1 cellular context compared by ENCODE assay signal in the genomic region with DNA sequence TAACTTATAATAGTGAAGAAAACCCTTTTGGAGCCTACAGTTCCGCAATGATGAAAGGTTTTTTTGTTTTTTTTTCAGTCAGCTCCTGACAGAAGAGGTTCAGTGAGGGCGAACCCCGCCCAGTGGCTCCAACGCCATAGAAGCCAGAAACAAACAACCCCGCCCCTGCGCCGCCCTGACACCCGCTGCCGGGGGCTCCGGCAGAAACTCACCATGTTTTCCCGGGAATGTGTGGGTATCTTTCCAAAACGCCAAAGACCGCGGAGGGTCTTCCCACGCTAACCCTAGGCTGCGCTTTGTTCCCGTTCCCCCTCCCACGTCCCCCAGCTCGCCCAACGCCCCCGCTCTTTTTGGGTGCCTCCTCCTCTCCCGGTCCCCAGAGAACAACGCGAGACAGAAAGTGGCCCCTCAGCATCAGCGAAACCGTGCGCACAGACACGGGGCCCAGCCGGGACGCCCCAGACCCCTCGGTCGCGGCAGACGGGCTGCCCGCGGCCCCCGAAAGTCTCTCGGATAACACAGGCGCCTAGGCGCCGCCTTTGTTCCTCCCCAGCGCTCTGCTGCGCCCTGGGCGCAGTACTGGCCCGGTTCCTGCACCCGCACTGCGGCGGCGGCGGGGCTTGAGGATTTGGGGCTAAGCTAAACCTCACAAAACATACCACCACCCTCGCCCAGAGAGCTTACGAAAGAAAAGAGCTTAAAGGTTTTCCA.
TF ChIP-seq lines count a peak whose summit lies in the region.

No MANE protein-coding gene starts in this region.

TF ChIP-seq in K562, 482 proteins besides CTCF, POLR2A, EP300 and RAD21 (continued from another document and continues in another):
- TF ChIP-seq, protein P1, sequence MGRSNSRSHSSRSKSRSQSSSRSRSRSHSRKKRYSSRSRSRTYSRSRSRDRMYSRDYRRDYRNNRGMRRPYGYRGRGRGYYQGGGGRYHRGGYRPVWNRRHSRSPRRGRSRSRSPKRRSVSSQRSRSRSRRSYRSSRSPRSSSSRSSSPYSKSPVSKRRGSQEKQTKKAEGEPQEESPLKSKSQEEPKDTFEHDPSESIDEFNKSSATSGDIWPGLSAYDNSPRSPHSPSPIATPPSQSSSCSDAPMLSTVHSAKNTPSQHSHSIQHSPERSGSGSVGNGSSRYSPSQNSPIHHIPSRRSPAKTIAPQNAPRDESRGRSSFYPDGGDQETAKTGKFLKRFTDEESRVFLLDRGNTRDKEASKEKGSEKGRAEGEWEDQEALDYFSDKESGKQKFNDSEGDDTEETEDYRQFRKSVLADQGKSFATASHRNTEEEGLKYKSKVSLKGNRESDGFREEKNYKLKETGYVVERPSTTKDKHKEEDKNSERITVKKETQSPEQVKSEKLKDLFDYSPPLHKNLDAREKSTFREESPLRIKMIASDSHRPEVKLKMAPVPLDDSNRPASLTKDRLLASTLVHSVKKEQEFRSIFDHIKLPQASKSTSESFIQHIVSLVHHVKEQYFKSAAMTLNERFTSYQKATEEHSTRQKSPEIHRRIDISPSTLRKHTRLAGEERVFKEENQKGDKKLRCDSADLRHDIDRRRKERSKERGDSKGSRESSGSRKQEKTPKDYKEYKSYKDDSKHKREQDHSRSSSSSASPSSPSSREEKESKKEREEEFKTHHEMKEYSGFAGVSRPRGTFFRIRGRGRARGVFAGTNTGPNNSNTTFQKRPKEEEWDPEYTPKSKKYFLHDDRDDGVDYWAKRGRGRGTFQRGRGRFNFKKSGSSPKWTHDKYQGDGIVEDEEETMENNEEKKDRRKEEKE (IDR thresholded peaks at IDR 0.05; ENCODE audit: borderline replicate concordance in 1 of 2, control insufficient read depth in 1 of 2, low read depth in 2 of 2, low read length in 1 of 2), result no peak
- TF ChIP-seq ERF (CRISPR knock-in tag; IDR thresholded peaks at IDR 0.05) (no peak), SIN3A (IDR thresholded peaks at IDR 0.05; ENCODE audit: borderline replicate concordance in 2 of 2, control insufficient read depth in 1 of 2, low read depth in 2 of 2, low read length in 2 of 2) (0 out of 4 replicates have a peak, but pooled peaks of 1 of the 2 experiments have one; percentile 13), KLF6 (CRISPR knock-in tag; IDR thresholded peaks at IDR 0.05; ENCODE audit: borderline replicate concordance) (no peak), YY1 (IDR thresholded peaks at IDR 0.05; ENCODE audit: borderline replicate concordance in 1 of 3, control insufficient read depth in 1 of 3, extremely low read depth in 1 of 3, insufficient read depth in 3 of 3, insufficient read length in 1 of 3, insufficient replicate concordance in 2 of 3, low read depth in 1 of 3, low read length in 2 of 3) (peak in 2 of 3 experiments; percentile 30 to 58), NRF1 (conservative IDR thresholded peaks at IDR 0.05 in 1 of 2, IDR thresholded peaks at IDR 0.05 in 1 of 2) (peak; percentile 58 to 59; a peak in 3 of 4 replicates), L3MBTL2 (IDR thresholded peaks at IDR 0.05) (0 out of 2 replicates have a peak, but pooled peaks have one; percentile 33), ARID2 (IDR thresholded peaks at IDR 0.05) (no peak), TEAD2 (tag; IDR thresholded peaks at IDR 0.05) (no peak), JUND (IDR thresholded peaks at IDR 0.05; ENCODE audit: borderline replicate concordance, low read depth, low read length) (no peak), JUND (tag; IDR thresholded peaks at IDR 0.05; ENCODE audit: borderline replicate concordance, low read depth, low read length) (no peak), ZBTB7A (IDR thresholded peaks at IDR 0.05; ENCODE audit: borderline replicate concordance, control insufficient read depth, low read depth, low read length) (peak; percentile 40; the same call in 1 of the 2 replicates), MCM2 (IDR thresholded peaks at IDR 0.05; ENCODE audit: low read depth) (no peak), ZNF589 (CRISPR knock-in tag; IDR thresholded peaks at IDR 0.05; ENCODE audit: low read depth) (peak; percentile 71; the same call in 1 of the 2 replicates), ZNF695 (CRISPR knock-in tag; IDR thresholded peaks at IDR 0.05) (no peak), MEIS2 (IDR thresholded peaks at IDR 0.05; ENCODE audit: partially characterized antibody) (peak; percentile 20), KDM1A (IDR thresholded peaks at IDR 0.05) (0 out of 4 replicates have a peak, but pooled peaks of 1 of the 2 experiments have one; percentile 0), ZNF224 (CRISPR knock-in tag; IDR thresholded peaks at IDR 0.05) (no peak), CHD2 (IDR thresholded peaks at IDR 0.05; ENCODE audit: low read depth, low read length) (peak; percentile 64; the same call in 1 of the 2 replicates), CREB1 (IDR thresholded peaks at IDR 0.05) (no peak), CREB1 (CRISPR knock-in tag; IDR thresholded peaks at IDR 0.05) (no peak), EWSR1 (IDR thresholded peaks at IDR 0.05; ENCODE audit: borderline replicate concordance, low read depth, partially characterized antibody) (no peak), HDAC8 (tag; IDR thresholded peaks at IDR 0.05) (no peak), SP2 (IDR thresholded peaks at IDR 0.05; ENCODE audit: extremely low read depth, low read depth, low read length, poor library complexity, severe bottlenecking) (no peak), KDM2B (CRISPR knock-in tag; IDR thresholded peaks at IDR 0.05) (0 out of 2 replicates have a peak, but pooled peaks have one; percentile 31)
- TF ChIP-seq, protein P2, sequence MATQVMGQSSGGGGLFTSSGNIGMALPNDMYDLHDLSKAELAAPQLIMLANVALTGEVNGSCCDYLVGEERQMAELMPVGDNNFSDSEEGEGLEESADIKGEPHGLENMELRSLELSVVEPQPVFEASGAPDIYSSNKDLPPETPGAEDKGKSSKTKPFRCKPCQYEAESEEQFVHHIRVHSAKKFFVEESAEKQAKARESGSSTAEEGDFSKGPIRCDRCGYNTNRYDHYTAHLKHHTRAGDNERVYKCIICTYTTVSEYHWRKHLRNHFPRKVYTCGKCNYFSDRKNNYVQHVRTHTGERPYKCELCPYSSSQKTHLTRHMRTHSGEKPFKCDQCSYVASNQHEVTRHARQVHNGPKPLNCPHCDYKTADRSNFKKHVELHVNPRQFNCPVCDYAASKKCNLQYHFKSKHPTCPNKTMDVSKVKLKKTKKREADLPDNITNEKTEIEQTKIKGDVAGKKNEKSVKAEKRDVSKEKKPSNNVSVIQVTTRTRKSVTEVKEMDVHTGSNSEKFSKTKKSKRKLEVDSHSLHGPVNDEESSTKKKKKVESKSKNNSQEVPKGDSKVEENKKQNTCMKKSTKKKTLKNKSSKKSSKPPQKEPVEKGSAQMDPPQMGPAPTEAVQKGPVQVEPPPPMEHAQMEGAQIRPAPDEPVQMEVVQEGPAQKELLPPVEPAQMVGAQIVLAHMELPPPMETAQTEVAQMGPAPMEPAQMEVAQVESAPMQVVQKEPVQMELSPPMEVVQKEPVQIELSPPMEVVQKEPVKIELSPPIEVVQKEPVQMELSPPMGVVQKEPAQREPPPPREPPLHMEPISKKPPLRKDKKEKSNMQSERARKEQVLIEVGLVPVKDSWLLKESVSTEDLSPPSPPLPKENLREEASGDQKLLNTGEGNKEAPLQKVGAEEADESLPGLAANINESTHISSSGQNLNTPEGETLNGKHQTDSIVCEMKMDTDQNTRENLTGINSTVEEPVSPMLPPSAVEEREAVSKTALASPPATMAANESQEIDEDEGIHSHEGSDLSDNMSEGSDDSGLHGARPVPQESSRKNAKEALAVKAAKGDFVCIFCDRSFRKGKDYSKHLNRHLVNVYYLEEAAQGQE (CRISPR knock-in tag; IDR thresholded peaks at IDR 0.05; ENCODE audit: low read depth), result no peak
- TF ChIP-seq, protein P3, sequence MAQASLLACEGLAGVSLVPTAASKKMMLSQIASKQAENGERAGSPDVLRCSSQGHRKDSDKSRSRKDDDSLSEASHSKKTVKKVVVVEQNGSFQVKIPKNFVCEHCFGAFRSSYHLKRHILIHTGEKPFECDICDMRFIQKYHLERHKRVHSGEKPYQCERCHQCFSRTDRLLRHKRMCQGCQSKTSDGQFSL (CRISPR knock-in tag; IDR thresholded peaks at IDR 0.05), result no peak
- TF ChIP-seq, protein P3 (tag; IDR thresholded peaks at IDR 0.05), result no peak
- TF ChIP-seq, protein P4, sequence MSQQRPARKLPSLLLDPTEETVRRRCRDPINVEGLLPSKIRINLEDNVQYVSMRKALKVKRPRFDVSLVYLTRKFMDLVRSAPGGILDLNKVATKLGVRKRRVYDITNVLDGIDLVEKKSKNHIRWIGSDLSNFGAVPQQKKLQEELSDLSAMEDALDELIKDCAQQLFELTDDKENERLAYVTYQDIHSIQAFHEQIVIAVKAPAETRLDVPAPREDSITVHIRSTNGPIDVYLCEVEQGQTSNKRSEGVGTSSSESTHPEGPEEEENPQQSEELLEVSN (IDR thresholded peaks at IDR 0.05; ENCODE audit: borderline replicate concordance in 1 of 2, extremely low read depth in 1 of 2, insufficient read depth in 1 of 2, insufficient read length in 1 of 2, low read depth in 1 of 2, low read length in 1 of 2, poor library complexity in 1 of 2, severe bottlenecking in 1 of 2), result no peak
- TF ChIP-seq, protein P5, sequence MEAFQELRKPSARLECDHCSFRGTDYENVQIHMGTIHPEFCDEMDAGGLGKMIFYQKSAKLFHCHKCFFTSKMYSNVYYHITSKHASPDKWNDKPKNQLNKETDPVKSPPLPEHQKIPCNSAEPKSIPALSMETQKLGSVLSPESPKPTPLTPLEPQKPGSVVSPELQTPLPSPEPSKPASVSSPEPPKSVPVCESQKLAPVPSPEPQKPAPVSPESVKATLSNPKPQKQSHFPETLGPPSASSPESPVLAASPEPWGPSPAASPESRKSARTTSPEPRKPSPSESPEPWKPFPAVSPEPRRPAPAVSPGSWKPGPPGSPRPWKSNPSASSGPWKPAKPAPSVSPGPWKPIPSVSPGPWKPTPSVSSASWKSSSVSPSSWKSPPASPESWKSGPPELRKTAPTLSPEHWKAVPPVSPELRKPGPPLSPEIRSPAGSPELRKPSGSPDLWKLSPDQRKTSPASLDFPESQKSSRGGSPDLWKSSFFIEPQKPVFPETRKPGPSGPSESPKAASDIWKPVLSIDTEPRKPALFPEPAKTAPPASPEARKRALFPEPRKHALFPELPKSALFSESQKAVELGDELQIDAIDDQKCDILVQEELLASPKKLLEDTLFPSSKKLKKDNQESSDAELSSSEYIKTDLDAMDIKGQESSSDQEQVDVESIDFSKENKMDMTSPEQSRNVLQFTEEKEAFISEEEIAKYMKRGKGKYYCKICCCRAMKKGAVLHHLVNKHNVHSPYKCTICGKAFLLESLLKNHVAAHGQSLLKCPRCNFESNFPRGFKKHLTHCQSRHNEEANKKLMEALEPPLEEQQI (IDR thresholded peaks at IDR 0.05), result no peak
- TF ChIP-seq, protein P6, sequence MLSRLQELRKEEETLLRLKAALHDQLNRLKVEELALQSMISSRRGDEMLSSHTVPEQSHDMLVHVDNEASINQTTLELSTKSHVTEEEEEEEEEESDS (CRISPR knock-in tag; IDR thresholded peaks at IDR 0.05), result no peak
- TF ChIP-seq, protein P7, sequence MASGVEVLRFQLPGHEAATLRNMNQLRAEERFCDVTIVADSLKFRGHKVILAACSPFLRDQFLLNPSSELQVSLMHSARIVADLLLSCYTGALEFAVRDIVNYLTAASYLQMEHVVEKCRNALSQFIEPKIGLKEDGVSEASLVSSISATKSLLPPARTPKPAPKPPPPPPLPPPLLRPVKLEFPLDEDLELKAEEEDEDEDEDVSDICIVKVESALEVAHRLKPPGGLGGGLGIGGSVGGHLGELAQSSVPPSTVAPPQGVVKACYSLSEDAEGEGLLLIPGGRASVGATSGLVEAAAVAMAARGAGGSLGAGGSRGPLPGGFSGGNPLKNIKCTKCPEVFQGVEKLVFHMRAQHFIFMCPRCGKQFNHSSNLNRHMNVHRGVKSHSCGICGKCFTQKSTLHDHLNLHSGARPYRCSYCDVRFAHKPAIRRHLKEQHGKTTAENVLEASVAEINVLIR (CRISPR knock-in tag; IDR thresholded peaks at IDR 0.05), result no peak
- TF ChIP-seq, protein P8, sequence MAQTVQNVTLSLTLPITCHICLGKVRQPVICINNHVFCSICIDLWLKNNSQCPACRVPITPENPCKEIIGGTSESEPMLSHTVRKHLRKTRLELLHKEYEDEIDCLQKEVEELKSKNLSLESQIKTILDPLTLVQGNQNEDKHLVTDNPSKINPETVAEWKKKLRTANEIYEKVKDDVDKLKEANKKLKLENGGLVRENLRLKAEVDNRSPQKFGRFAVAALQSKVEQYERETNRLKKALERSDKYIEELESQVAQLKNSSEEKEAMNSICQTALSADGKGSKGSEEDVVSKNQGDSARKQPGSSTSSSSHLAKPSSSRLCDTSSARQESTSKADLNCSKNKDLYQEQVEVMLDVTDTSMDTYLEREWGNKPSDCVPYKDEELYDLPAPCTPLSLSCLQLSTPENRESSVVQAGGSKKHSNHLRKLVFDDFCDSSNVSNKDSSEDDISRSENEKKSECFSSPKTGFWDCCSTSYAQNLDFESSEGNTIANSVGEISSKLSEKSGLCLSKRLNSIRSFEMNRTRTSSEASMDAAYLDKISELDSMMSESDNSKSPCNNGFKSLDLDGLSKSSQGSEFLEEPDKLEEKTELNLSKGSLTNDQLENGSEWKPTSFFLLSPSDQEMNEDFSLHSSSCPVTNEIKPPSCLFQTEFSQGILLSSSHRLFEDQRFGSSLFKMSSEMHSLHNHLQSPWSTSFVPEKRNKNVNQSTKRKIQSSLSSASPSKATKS (CRISPR knock-in tag; IDR thresholded peaks at IDR 0.05), result no peak
- TF ChIP-seq, protein P9, sequence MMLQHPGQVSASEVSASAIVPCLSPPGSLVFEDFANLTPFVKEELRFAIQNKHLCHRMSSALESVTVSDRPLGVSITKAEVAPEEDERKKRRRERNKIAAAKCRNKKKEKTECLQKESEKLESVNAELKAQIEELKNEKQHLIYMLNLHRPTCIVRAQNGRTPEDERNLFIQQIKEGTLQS (IDR thresholded peaks at IDR 0.05), result no peak
- TF ChIP-seq, protein P9 (CRISPR knock-in tag; conservative IDR thresholded peaks at IDR 0.05), result no peak
- TF ChIP-seq, protein P10, sequence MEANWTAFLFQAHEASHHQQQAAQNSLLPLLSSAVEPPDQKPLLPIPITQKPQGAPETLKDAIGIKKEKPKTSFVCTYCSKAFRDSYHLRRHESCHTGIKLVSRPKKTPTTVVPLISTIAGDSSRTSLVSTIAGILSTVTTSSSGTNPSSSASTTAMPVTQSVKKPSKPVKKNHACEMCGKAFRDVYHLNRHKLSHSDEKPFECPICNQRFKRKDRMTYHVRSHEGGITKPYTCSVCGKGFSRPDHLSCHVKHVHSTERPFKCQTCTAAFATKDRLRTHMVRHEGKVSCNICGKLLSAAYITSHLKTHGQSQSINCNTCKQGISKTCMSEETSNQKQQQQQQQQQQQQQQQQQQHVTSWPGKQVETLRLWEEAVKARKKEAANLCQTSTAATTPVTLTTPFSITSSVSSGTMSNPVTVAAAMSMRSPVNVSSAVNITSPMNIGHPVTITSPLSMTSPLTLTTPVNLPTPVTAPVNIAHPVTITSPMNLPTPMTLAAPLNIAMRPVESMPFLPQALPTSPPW (CRISPR knock-in tag; IDR thresholded peaks at IDR 0.05), result peak; percentile 85
